19 cellular contexts compared by ENCODE assay signal in genomic region chr21:45170987-45171386, GRCh38.
"Had no signal": no experiment of that assay in that cellular context is flagged by ENCODE, and none has a peak within 500 bp of the region (broad histone marks: within the 10 kb centered on the region; RNA-seq: fewer than 3 reads in every experiment).

No MANE protein-coding gene starts in this region.

- H3K9me3 Mint-ChIP-seq: endodermal cell; naive thymus-derived CD4-positive, alpha-beta T cell; stimulated activated naive B cell treated with anti-CD40 and anti-IgM and Interleukin-4, amounts not matched to agents 10 μg/mL and 1 μg/mL and 100 μg/mL, for 72 hours; stimulated activated naive CD8-positive, alpha-beta T cell treated with anti-CD3 and anti-CD28 coated beads, Interleukin-15, amount 100 ng/mL, for 72 hours had no signal

- H3K9me3 ChIP-seq: colonic mucosa, heart left ventricle, neutrophil, testis, tibial nerve had no signal

- H3K27me3 ChIP-seq: colonic mucosa, heart left ventricle, neutrophil, testis, tibial nerve had no signal

- H3K4me3 ChIP-seq: colonic mucosa, heart left ventricle, skin epidermis, testis, tibial nerve had no signal

- H3K27me3 Mint-ChIP-seq: naive thymus-derived CD4-positive, alpha-beta T cell; stimulated activated naive B cell treated with anti-CD40 and anti-IgM and Interleukin-4, amounts not matched to agents 10 μg/mL and 1 μg/mL and 100 μg/mL, for 72 hours; stimulated activated naive CD8-positive, alpha-beta T cell treated with anti-CD3 and anti-CD28 coated beads, Interleukin-15, amount 100 ng/mL, for 72 hours had no signal

- DNase-seq: colonic mucosa; dermis blood vessel endothelial cell; endodermal cell; erythroblast; foreskin melanocyte; heart left ventricle; hippocampal formation; kidney glomerular epithelial cell; mammary epithelial cell; naive thymus-derived CD4-positive, alpha-beta T cell; stimulated activated CD4-positive, alpha-beta T cell treated with anti-CD3 and anti-CD28 coated beads, Interleukin-2, amount 100 ng/mL, for 24 hours; stimulated activated CD4-positive, alpha-beta T cell treated with anti-CD3 and anti-CD28 coated beads, Interleukin-4, amount 100 ng/mL, for 4 hours; stimulated activated naive B cell treated with anti-CD40 and anti-IgM and Interleukin-4, amounts not matched to agents 10 μg/mL and 1 μg/mL and 100 μg/mL, for 72 hours; stimulated activated naive CD8-positive, alpha-beta T cell treated with anti-CD3 and anti-CD28 coated beads, Interleukin-15, amount 100 ng/mL, for 72 hours; testis had no signal

- H3K27ac Mint-ChIP-seq: endodermal cell; stimulated activated naive B cell treated with anti-CD40 and anti-IgM and Interleukin-4, amounts not matched to agents 10 μg/mL and 1 μg/mL and 100 μg/mL, for 72 hours; stimulated activated naive CD8-positive, alpha-beta T cell treated with anti-CD3 and anti-CD28 coated beads, Interleukin-15, amount 100 ng/mL, for 72 hours had no signal

- H3K4me3 Mint-ChIP-seq: endodermal cell; naive thymus-derived CD4-positive, alpha-beta T cell; stimulated activated naive B cell treated with anti-CD40 and anti-IgM and Interleukin-4, amounts not matched to agents 10 μg/mL and 1 μg/mL and 100 μg/mL, for 72 hours; stimulated activated naive CD8-positive, alpha-beta T cell treated with anti-CD3 and anti-CD28 coated beads, Interleukin-15, amount 100 ng/mL, for 72 hours had no signal

- ATAC-seq: heart left ventricle; naive thymus-derived CD4-positive, alpha-beta T cell; sciatic nerve; stimulated activated naive B cell treated with anti-CD40 and anti-IgM and Interleukin-4, amounts not matched to agents 10 μg/mL and 1 μg/mL and 100 μg/mL, for 72 hours; stimulated activated naive CD8-positive, alpha-beta T cell treated with anti-CD3 and anti-CD28 coated beads, Interleukin-15, amount 100 ng/mL, for 72 hours had no signal

- H3K4me1 Mint-ChIP-seq: endodermal cell had no signal

- H3K36me3 ChIP-seq: colonic mucosa, neutrophil had no signal

- H3K4me1 ChIP-seq: colonic mucosa, testis had no signal
